8 cellular contexts compared by ENCODE assay signal in genomic region chr9:100505564-100506159, GRCh38. TPM values are rescaled to one million over a fixed set of nuclear protein-coding genes. Genes with fewer than 3 reads are reported as not detected.
DNase-seq lines count a peak whose midpoint lies in the region; ATAC-seq and TF ChIP-seq lines count a peak whose summit lies in the region.

No MANE protein-coding gene starts in this region.

- H3K4me1 ChIP-seq in cardiac muscle cell (ENCODE audit: low read depth): no peaks in the 10 kb centered on the region
- no peaks in the 10 kb centered on the region for H3K4me1 ChIP-seq in right atrium auricular region
- no peaks in the 10 kb centered on the region for H3K4me1 ChIP-seq in SJSA1 (replicated peaks)

- TF ChIP-seq CTCF in cardiac muscle cell (IDR thresholded peaks at IDR 0.05; ENCODE audit: low read depth, low read length) (peak; percentile 89), right atrium auricular region (IDR thresholded peaks at IDR 0.05) (peak in 1 of 2 donors; percentile 74)

- H3K27me3 ChIP-seq in cardiac muscle cell (no peaks in the 10 kb centered on the region), right atrium auricular region (no peaks in the 10 kb centered on the region), SJSA1 (replicated peaks) (no peaks in the 10 kb centered on the region)

- H3K27ac ChIP-seq in cardiac muscle cell (no peak overlapping the region), right atrium auricular region (no peak overlapping the region), SJSA1 (no peak overlapping the region)

- H3K9me3 ChIP-seq in cardiac muscle cell (ENCODE audit: low read depth) (no peaks in the 10 kb centered on the region), right atrium auricular region (no peaks in the 10 kb centered on the region), SJSA1 (replicated peaks) (no peaks in the 10 kb centered on the region)

- H3K36me3 ChIP-seq in cardiac muscle cell (no peaks in the 10 kb centered on the region), right atrium auricular region (no peaks in the 10 kb centered on the region), SJSA1 (no peaks in the 10 kb centered on the region)

- H3K4me3 ChIP-seq in cardiac muscle cell (no peak overlapping the region), right atrium auricular region (no peak overlapping the region), SJSA1 (no peak overlapping the region)

- peak; percentile 48 for ATAC-seq in HG02870 (IDR thresholded peaks at IDR 0.05; ENCODE audit: unreplicated experiment)

- DNase-seq in cardiac muscle cell (ENCODE audit: low read depth in 1 of 2, low spot score in 1 of 2): peak; percentile 60 to 72
- DNase-seq in right atrium auricular region (ENCODE audit: low spot score): no peak
- peak; percentile 33 to 68 for DNase-seq in SJSA1 (ENCODE audit: low read depth in 1 of 2, low spot score in 2 of 2)
- DNase-seq in activated naive CD4-positive, alpha-beta T cell treated with anti-CD3 and anti-CD28 coated beads, Interleukin-2, amount 50 U/mL, for 16 hours: peak; percentile 63
- peak; percentile 68 for DNase-seq in iPS-NIHi7 (ENCODE audit: extremely low spot score)
- DNase-seq in stimulated activated CD4-positive, alpha-beta T cell treated with anti-CD3 and anti-CD28 coated beads, Interleukin-4, amount 100 ng/mL, for 1 hour: peak; percentile 66
- DNase-seq in GF-D8 (lab: John Stamatoyannopoulos, UW): no peak

RNA-seq across cellular contexts. Expression of gene TMEFF1, which starts 32.7 kb away (rescaled TPM):
- total RNA-seq in cardiac muscle cell (23.9 and 34.2 TPM in 2 replicates), right atrium auricular region (under 1 TPM in 1 of 2 donors, not detected in 1; 0.37 TPM)
- 22.3 and 33.0 TPM in 2 replicates for polyA plus RNA-seq in cardiac muscle cell
- total RNA-seq in SJSA1 (2014; rRNA removed; shearing (Covaris generic)): 1.3 and 9.3 TPM in 2 replicates

Comparison
In these comparisons a context has a peak if more than half of its experiments do, and no peak if none do; other contexts are left out.
1. DNase-seq: peak in cardiac muscle cell (2 of 2), SJSA1 (2 of 2), activated naive CD4-positive, alpha-beta T cell treated with anti-CD3 and anti-CD28 coated beads, Interleukin-2, amount 50 U/mL, for 16 hours (single experiment), iPS-NIHi7 (single experiment) and stimulated activated CD4-positive, alpha-beta T cell treated with anti-CD3 and anti-CD28 coated beads, Interleukin-4, amount 100 ng/mL, for 1 hour (single experiment); none in right atrium auricular region (single experiment) and GF-D8 (single experiment).